In the genomic region with DNA sequence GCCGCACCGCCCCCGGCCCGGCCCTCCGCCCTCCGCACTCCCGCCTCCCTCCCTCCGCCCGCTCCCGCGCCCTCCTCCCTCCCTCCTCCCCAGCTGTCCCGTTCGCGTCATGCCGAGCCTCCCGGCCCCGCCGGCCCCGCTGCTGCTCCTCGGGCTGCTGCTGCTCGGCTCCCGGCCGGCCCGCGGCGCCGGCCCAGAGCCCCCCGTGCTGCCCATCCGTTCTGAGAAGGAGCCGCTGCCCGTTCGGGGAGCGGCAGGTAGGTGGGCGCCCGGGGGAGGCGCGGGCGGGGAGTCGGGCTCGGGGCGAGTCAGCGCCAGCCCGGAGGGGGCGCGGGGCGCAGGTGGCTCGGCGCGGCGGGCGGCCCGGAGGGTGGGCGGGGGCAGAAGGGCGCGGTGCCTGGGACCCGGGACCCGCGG, we compare ENCODE assay signal across 8 cellular contexts. TPM values are rescaled to one million over a fixed set of nuclear protein-coding genes. Genes with fewer than 3 reads are reported as not detected.
DNase-seq lines count a peak whose midpoint lies in the region; ATAC-seq and TF ChIP-seq lines count a peak whose summit lies in the region.

No MANE protein-coding gene starts in this region.

- no peak for TF ChIP-seq CTCF in Calu3 (IDR thresholded peaks at IDR 0.05; ENCODE audit: unreplicated experiment)
- no peak for TF ChIP-seq CTCF in ascending aorta (IDR thresholded peaks at IDR 0.05)

- intact Hi-C loops in Calu3 (cut with micrococcal nuclease; ENCODE audit: unreplicated experiment) = no loop called here
- intact Hi-C loops in ascending aorta (cut with DNase I) = no loop called here

- CTCF ChIA-PET in Calu3 (lab: Charles Lee) = interaction anchor here (0.9 kb wide), 1 partner anchor 9 kb away, joined by 5 read pairs; no protein-coding TSS in a partner anchor

- H3K9me3 ChIP-seq in MG63 = no peaks in the 10 kb centered on the region
- H3K9me3 ChIP-seq in ascending aorta = no peaks in the 10 kb centered on the region

- H3K27me3 ChIP-seq in MG63 (peaks cover 15% of the 10 kb centered on the region), ascending aorta (no peaks in the 10 kb centered on the region)

- H3K4me1 Mint-ChIP-seq in Calu3 (ENCODE audit: low read depth, unreplicated experiment) = no peaks in the 10 kb centered on the region

- no peaks in the 10 kb centered on the region for H3K36me3 ChIP-seq in MG63
- H3K36me3 ChIP-seq in ascending aorta = no peaks in the 10 kb centered on the region

- H3K4me1 ChIP-seq in ascending aorta = peaks cover 0 to 11% of the 10 kb centered on the region in 2 donors

- DNase-seq in Calu3 = peak; percentile 49
- peak; percentile 69 for DNase-seq in MG63
- DNase-seq in ascending aorta (ENCODE audit: low spot score in 2 of 2) = peak in 1 of 2 donors; percentile 83
- peak in 30 of 51 donors; percentile 2 to 74 (median 26) for DNase-seq in hypothalamus (lab: John Stamatoyannopoulos, UW)
- DNase-seq in skeletal muscle cell (ENCODE audit: low read depth) = no peak

- no peak overlapping the region for H3K4me3 ChIP-seq in MG63
- H3K4me3 ChIP-seq in ascending aorta = peak overlapping the region; percentile 75 to 77
- peak overlapping the region; percentile 36 for H3K4me3 ChIP-seq in skeletal muscle cell (ENCODE audit: low read depth, low read length)

- H3K4me3 Mint-ChIP-seq in Calu3 (ENCODE audit: low read depth, unreplicated experiment) = no peak overlapping the region

- BruUV-seq in Calu3 (replicated peaks; lab: Mats Ljungman, UMichigan) = no TSS peak

- H3K27ac ChIP-seq in ascending aorta = no peak overlapping the region

- no peaks in the 10 kb centered on the region for H3K36me3 Mint-ChIP-seq in Calu3 (ENCODE audit: insufficient read depth, unreplicated experiment)

- H3K9me3 Mint-ChIP-seq in Calu3 (ENCODE audit: low read depth, unreplicated experiment) = no peaks in the 10 kb centered on the region

- ATAC-seq in HG03460 (IDR thresholded peaks at IDR 0.05; ENCODE audit: unreplicated experiment) = no peak
- ATAC-seq in GM18868 (IDR thresholded peaks at IDR 0.05; ENCODE audit: unreplicated experiment) = no peak
- no peak for ATAC-seq in HG03159 (IDR thresholded peaks at IDR 0.05; ENCODE audit: unreplicated experiment)

- H3K27ac Mint-ChIP-seq in Calu3 (ENCODE audit: unreplicated experiment) = no peak overlapping the region

- peaks cover 94% of the 10 kb centered on the region for H3K27me3 Mint-ChIP-seq in Calu3 (ENCODE audit: unreplicated experiment)

RNA-seq across cellular contexts. Expression of a gene that starts 0.4 kb away (rescaled TPM):
- total RNA-seq in Calu3 (2022) = not detected in 2 replicates
- total RNA-seq in MG63 (2014; rRNA removed; shearing (Covaris generic); ENCODE audit: low replicate concordance) = 0.03 TPM in 1 of 2 replicates, not detected in the other
- total RNA-seq in ascending aorta = 172 TPM

RNA-seq across cellular contexts. Expression of a gene that starts 2.2 kb away (rescaled TPM):
- total RNA-seq in Calu3 (2022) (not detected in 2 replicates), ascending aorta (not detected)
- total RNA-seq in MG63 (2014; rRNA removed; shearing (Covaris generic); ENCODE audit: low replicate concordance) = not detected in 2 replicates

RNA-seq across cellular contexts. Expression of a gene that starts 18.7 kb away (rescaled TPM):
- total RNA-seq in Calu3 (2022) (128 and 131 TPM in 2 replicates), ascending aorta (26.0 TPM)
- total RNA-seq in MG63 (2014; rRNA removed; shearing (Covaris generic); ENCODE audit: low replicate concordance) = 138 and 139 TPM in 2 replicates

RNA-seq across cellular contexts. Expression of a gene that starts 18.8 kb away (rescaled TPM):
- total RNA-seq in Calu3 (2022) = 22.9 and 25.3 TPM in 2 replicates
- total RNA-seq in MG63 (2014; rRNA removed; shearing (Covaris generic); ENCODE audit: low replicate concordance) = 2.6 and 2.9 TPM in 2 replicates
- total RNA-seq in ascending aorta = 31.2 TPM

RNA-seq across cellular contexts. Expression of a gene that starts 42.8 kb away (rescaled TPM):
- total RNA-seq in Calu3 (2022) (24.4 and 29.2 TPM in 2 replicates), ascending aorta (47.7 TPM)
- total RNA-seq in MG63 (2014; rRNA removed; shearing (Covaris generic); ENCODE audit: low replicate concordance) = 4.8 and 8.8 TPM in 2 replicates

Comparison
In these comparisons a context has a peak if more than half of its experiments do, and no peak if none do; other contexts are left out.
1. RNA of a gene that starts 0.4 kb away (total RNA-seq): 172 TPM in ascending aorta (single experiment); not detected in Calu3 and 0.03 TPM in MG63; every median in the first group is over 100 times any median in the second.